1 cellular context compared by ENCODE assay signal in the genomic region with DNA sequence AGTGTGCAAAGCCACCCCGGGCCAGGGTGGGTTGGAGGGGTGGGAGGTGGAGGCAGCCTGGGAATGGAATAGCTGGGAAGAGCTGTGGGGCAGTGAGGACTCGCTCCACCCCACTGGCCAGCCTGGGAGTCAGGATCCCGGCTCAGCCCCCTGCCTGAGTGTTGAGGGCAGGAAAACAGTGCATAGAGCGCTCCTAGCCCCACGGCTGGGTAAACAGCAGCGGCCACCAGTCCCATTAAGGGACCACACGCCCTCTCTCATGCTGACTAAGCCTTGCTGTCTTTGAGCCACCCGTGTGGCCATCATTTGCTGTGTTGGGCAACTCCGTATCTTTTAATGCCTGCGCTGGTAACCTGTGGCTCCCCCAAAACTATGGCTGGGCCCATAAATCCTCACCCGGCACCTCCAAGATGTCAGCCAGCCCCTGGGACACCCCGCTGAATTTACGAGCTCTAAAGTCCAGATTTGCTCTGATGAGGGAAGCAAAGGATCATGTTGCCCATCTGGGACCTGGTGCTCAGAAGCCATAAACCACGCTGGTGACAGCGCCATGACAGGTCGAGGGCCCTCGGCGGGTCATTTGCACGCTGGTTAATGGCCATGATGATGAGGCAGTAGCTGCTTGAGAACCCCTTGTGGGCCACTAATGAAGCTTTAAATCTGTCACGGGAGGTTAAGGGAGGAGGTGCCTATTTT.
TF ChIP-seq lines count a peak whose summit lies in the region.

No MANE protein-coding gene starts in this region.

TF ChIP-seq in HepG2, 621 proteins besides CTCF, POLR2A, EP300 and RAD21 (continued from another document and continues in another):
- TF ChIP-seq, protein P1, sequence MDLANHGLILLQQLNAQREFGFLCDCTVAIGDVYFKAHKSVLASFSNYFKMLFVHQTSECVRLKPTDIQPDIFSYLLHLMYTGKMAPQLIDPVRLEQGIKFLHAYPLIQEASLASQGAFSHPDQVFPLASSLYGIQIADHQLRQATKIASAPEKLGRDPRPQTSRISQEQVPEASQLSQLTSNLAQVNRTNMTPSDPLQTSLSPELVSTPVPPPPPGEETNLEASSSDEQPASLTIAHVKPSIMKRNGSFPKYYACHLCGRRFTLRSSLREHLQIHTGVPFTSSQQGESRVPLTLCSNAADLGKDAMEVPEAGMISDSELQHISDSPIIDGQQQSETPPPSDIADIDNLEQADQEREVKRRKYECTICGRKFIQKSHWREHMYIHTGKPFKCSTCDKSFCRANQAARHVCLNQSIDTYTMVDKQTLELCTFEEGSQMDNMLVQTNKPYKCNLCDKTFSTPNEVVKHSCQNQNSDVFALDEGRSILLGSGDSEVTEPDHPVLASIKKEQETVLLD (CRISPR knock-in tag; IDR thresholded peaks at IDR 0.05; ENCODE audit: low read depth), result no peak
- TF ChIP-seq, protein P2, sequence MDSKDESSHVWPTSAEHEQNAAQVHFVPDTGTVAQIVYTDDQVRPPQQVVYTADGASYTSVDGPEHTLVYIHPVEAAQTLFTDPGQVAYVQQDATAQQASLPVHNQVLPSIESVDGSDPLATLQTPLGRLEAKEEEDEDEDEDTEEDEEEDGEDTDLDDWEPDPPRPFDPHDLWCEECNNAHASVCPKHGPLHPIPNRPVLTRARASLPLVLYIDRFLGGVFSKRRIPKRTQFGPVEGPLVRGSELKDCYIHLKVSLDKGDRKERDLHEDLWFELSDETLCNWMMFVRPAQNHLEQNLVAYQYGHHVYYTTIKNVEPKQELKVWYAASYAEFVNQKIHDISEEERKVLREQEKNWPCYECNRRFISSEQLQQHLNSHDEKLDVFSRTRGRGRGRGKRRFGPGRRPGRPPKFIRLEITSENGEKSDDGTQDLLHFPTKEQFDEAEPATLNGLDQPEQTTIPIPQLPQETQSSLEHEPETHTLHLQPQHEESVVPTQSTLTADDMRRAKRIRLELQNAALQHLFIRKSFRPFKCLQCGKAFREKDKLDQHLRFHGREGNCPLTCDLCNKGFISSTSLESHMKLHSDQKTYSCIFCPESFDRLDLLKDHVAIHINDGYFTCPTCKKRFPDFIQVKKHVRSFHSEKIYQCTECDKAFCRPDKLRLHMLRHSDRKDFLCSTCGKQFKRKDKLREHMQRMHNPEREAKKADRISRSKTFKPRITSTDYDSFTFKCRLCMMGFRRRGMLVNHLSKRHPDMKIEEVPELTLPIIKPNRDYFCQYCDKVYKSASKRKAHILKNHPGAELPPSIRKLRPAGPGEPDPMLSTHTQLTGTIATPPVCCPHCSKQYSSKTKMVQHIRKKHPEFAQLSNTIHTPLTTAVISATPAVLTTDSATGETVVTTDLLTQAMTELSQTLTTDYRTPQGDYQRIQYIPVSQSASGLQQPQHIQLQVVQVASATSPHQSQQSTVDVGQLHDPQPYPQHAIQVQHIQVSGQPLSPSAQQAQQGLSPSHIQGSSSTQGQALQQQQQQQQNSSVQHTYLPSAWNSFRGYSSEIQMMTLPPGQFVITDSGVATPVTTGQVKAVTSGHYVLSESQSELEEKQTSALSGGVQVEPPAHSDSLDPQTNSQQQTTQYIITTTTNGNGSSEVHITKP (CRISPR knock-in tag; IDR thresholded peaks at IDR 0.05; ENCODE audit: low read depth), result no peak
- TF ChIP-seq SRF (IDR thresholded peaks at IDR 0.05; ENCODE audit: low read depth, low read length) (no peak), ZNF776 (CRISPR knock-in tag; IDR thresholded peaks at IDR 0.05) (no peak), ZNF350 (CRISPR knock-in tag; IDR thresholded peaks at IDR 0.05; ENCODE audit: borderline replicate concordance, low read depth) (0 out of 2 replicates have a peak, but pooled peaks have one; percentile 35), NFKBIZ (CRISPR knock-in tag; IDR thresholded peaks at IDR 0.05) (no peak), ZNF503 (CRISPR knock-in tag; IDR thresholded peaks at IDR 0.05) (no peak), ZNF432 (CRISPR knock-in tag; IDR thresholded peaks at IDR 0.05; ENCODE audit: borderline replicate concordance) (no peak), ZNF3 (CRISPR knock-in tag; IDR thresholded peaks at IDR 0.05) (no peak), FOXP1 (IDR thresholded peaks at IDR 0.05) (no peak), FOXP1 (CRISPR knock-in tag; IDR thresholded peaks at IDR 0.05) (peak; percentile 51; the same call in 1 of the 2 replicates), ZFAT (CRISPR knock-in tag; conservative IDR thresholded peaks at IDR 0.05) (no peak), BORCS8-MEF2B (CRISPR knock-in tag; IDR thresholded peaks at IDR 0.05) (no peak), BATF2 (CRISPR knock-in tag; IDR thresholded peaks at IDR 0.05) (no peak), FOXA3 (CRISPR knock-in tag; IDR thresholded peaks at IDR 0.05) (peak; percentile 88), ZNF292 (CRISPR knock-in tag; IDR thresholded peaks at IDR 0.05; ENCODE audit: borderline replicate concordance, low read depth) (peak; percentile 86), GATA4 (IDR thresholded peaks at IDR 0.05; ENCODE audit: borderline replicate concordance, low read depth) (no peak), AKAP8 (CRISPR knock-in tag; IDR thresholded peaks at IDR 0.05) (no peak), IRF1 (CRISPR knock-in tag; IDR thresholded peaks at IDR 0.05; ENCODE audit: low read depth) (no peak), ZNF670 (CRISPR knock-in tag; IDR thresholded peaks at IDR 0.05; ENCODE audit: borderline replicate concordance) (no peak), PRDM4 (CRISPR knock-in tag; IDR thresholded peaks at IDR 0.05; ENCODE audit: borderline replicate concordance) (no peak), ZSCAN21 (CRISPR knock-in tag; IDR thresholded peaks at IDR 0.05; ENCODE audit: borderline replicate concordance) (no peak), HINFP (CRISPR knock-in tag; IDR thresholded peaks at IDR 0.05; ENCODE audit: low read depth) (no peak)
- TF ChIP-seq, protein P3, sequence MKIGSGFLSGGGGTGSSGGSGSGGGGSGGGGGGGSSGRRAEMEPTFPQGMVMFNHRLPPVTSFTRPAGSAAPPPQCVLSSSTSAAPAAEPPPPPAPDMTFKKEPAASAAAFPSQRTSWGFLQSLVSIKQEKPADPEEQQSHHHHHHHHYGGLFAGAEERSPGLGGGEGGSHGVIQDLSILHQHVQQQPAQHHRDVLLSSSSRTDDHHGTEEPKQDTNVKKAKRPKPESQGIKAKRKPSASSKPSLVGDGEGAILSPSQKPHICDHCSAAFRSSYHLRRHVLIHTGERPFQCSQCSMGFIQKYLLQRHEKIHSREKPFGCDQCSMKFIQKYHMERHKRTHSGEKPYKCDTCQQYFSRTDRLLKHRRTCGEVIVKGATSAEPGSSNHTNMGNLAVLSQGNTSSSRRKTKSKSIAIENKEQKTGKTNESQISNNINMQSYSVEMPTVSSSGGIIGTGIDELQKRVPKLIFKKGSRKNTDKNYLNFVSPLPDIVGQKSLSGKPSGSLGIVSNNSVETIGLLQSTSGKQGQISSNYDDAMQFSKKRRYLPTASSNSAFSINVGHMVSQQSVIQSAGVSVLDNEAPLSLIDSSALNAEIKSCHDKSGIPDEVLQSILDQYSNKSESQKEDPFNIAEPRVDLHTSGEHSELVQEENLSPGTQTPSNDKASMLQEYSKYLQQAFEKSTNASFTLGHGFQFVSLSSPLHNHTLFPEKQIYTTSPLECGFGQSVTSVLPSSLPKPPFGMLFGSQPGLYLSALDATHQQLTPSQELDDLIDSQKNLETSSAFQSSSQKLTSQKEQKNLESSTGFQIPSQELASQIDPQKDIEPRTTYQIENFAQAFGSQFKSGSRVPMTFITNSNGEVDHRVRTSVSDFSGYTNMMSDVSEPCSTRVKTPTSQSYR (CRISPR knock-in tag; IDR thresholded peaks at IDR 0.05; ENCODE audit: borderline replicate concordance), result 0 out of 2 replicates have a peak, but pooled peaks have one; percentile 13
- TF ChIP-seq, protein P4, sequence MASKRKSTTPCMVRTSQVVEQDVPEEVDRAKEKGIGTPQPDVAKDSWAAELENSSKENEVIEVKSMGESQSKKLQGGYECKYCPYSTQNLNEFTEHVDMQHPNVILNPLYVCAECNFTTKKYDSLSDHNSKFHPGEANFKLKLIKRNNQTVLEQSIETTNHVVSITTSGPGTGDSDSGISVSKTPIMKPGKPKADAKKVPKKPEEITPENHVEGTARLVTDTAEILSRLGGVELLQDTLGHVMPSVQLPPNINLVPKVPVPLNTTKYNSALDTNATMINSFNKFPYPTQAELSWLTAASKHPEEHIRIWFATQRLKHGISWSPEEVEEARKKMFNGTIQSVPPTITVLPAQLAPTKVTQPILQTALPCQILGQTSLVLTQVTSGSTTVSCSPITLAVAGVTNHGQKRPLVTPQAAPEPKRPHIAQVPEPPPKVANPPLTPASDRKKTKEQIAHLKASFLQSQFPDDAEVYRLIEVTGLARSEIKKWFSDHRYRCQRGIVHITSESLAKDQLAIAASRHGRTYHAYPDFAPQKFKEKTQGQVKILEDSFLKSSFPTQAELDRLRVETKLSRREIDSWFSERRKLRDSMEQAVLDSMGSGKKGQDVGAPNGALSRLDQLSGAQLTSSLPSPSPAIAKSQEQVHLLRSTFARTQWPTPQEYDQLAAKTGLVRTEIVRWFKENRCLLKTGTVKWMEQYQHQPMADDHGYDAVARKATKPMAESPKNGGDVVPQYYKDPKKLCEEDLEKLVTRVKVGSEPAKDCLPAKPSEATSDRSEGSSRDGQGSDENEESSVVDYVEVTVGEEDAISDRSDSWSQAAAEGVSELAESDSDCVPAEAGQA (IDR thresholded peaks at IDR 0.05; ENCODE audit: low read depth), result 0 out of 2 replicates have a peak, but pooled peaks have one; percentile 21
- TF ChIP-seq, protein P4 (CRISPR knock-in tag; IDR thresholded peaks at IDR 0.05; ENCODE audit: borderline replicate concordance), result no peak
